ENCODE assay signal across 11 cellular contexts in the genomic region with DNA sequence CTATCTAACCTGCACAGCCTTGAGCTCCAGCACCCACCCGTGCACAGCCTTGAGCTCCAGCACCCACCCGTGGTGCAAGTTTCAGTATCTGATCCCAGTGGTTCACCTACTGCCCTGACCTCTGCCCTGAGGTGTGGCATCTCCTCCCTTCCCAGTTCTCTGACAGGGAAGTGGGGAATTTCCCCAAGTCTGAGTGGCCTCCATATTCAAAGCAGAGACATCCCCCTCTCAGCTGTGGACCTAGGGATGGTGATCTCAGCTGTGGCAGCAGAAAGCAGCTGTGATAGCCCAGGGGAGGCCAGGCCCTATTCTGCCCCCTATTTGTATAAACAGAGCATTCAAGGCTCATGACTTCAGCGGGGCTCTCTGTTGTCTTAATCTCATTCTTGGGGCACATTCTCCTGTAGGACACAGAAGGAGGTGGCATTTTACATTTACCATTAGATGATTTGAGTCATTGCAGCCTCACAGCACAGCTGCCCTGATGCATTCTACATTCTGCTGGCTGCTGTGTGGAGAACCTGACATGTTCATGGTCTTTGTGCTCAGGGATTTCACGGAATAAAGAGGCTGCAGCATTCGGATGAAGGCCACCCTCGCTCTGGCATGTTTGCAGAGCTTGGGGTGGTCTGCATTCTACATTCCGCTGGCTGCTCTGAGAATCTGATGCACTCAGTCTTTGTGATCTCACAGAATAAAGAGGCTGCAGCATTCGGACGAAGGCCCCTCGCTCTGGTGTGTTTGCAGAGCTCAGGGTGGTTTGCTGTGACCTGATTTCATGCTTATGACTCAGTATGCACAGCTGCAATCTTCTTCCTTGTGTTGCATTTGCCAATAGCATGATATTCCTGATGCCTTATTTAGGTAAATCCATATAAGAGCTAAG.
DNase-seq lines count a peak whose midpoint lies in the region; ATAC-seq and TF ChIP-seq lines count a peak whose summit lies in the region.
"Had no signal": no experiment of that assay in that cellular context is flagged by ENCODE, and none has a peak within 500 bp of the region (broad histone marks: within the 10 kb centered on the region; RNA-seq: fewer than 3 reads in every experiment).

No MANE protein-coding gene starts in this region.

- peak; percentile 52 for DNase-seq in retina
- DNase-seq in NCI-H526 treated with DMSO at 0.1 percent for 48 hours (lab: John Stamatoyannopoulos, UW), result no peak
- no peak for DNase-seq in foreskin fibroblast
- DNase-seq: activated T-cell treated with anti-CD3 and anti-CD28 coated beads, Interleukin-2, amount 50 U/mL, for 72 hours; stimulated activated naive CD4-positive, alpha-beta T cell treated with Interleukin-2 at 50 U/mL for 16 hours had no signal

- peak overlapping the region; percentile 47 for H3K27ac ChIP-seq in cingulate gyrus (ENCODE audit: low read depth, low read length)
- H3K27ac ChIP-seq: cardiac muscle cell had no signal

- ATAC-seq in GM18511 (IDR thresholded peaks at IDR 0.05; ENCODE audit: unreplicated experiment) (peak; percentile 53), HG03354 (IDR thresholded peaks at IDR 0.05; ENCODE audit: poor library complexity, severe bottlenecking, unreplicated experiment) (peak; percentile 50), HG02981 (IDR thresholded peaks at IDR 0.05; ENCODE audit: unreplicated experiment) (no peak), GM21528 (IDR thresholded peaks at IDR 0.05; ENCODE audit: low FRiP score, unreplicated experiment) (no peak)
- ATAC-seq: activated T-cell treated with anti-CD3 and anti-CD28 coated beads, Interleukin-2, amount 50 U/mL, for 72 hours had no signal

- no peak for TF ChIP-seq CTCF in foreskin fibroblast (IDR thresholded peaks at IDR 0.05; ENCODE audit: low read depth, low read length)

- no peak overlapping the region for H3K4me3 ChIP-seq in foreskin fibroblast (ENCODE audit: low read depth in 1 of 2, low read length in 2 of 2)
- H3K4me3 ChIP-seq: cardiac muscle cell had no signal

Comparison
In these comparisons a context has a peak if more than half of its experiments do, and no peak if none do; other contexts are left out.
1. ATAC-seq: peak in GM18511 (single experiment) and HG03354 (single experiment); none in HG02981 (single experiment) and GM21528 (single experiment).